8 cellular contexts compared by ENCODE assay signal in genomic region chr1:25998075-25998761, GRCh38. TPM values are rescaled to one million over a fixed set of nuclear protein-coding genes. Genes with fewer than 3 reads are reported as not detected.
DNase-seq lines count a peak whose midpoint lies in the region; ATAC-seq, FAIRE-seq and TF ChIP-seq lines count a peak whose summit lies in the region.

No MANE protein-coding gene starts in this region.

- H3K36me3 Mint-ChIP-seq in T-cell = no peaks in the 10 kb centered on the region

- no peak for TF ChIP-seq POLR2A in prostate gland (IDR thresholded peaks at IDR 0.05)

- H3K36me3 ChIP-seq in prostate gland = no peaks in the 10 kb centered on the region

- POLR2A ChIA-PET in T-cell (lab: Charles Lee) = interaction anchor here (0.6 to 1.7 kb wide), 12 partner anchors 11 to 1571 kb away, joined by 3 to 13 read pairs (median 3); partner anchors contain the start of gene STMN1 (in 1 of the 2)

- no peak for FAIRE-seq in urothelium cell line (lab: Jason Lieb, UNC)

- H3K27me3 ChIP-seq in prostate gland (replicated peaks; ENCODE audit: insufficient read depth) = no peaks in the 10 kb centered on the region

- ATAC-seq in HG02852 (IDR thresholded peaks at IDR 0.05; ENCODE audit: unreplicated experiment) = peak; percentile 96
- peak; percentile 96 to 98 (median 97) for ATAC-seq in T-cell (replicated peaks in 1 of 4)
- ATAC-seq in left ventricle myocardium superior = peak; percentile 99

- H3K4me3 ChIP-seq in GM12875 (ENCODE audit: low read depth, low read length) (peak overlapping the region; percentile 59), prostate gland (peak overlapping the region; percentile 45 to 59)

- 2% methylated on average over 34 of the region's 34 CpGs for WGBS in prostate gland

- CTCF ChIA-PET in T-cell (lab: Charles Lee) = interaction anchor here (0.5 to 10.8 kb wide), 24 partner anchors 9 to 1494 kb away, joined by 3 to 311 read pairs (median 4); partner anchors contain the start of genes DHDDS (in 1 of the 2) and STMN1 (in 1 of the 2)

- H3K9me3 Mint-ChIP-seq in T-cell = no peaks in the 10 kb centered on the region

- H3K27ac Mint-ChIP-seq in T-cell = peak overlapping the region; percentile 99

- no peaks in the 10 kb centered on the region for H3K9me3 ChIP-seq in prostate gland

- H3K4me3 Mint-ChIP-seq in T-cell = peak overlapping the region; percentile 91 to 97 (median 94)

- H3K27ac ChIP-seq in prostate gland = peak overlapping the region; percentile 75 to 79

- H3K4me1 Mint-ChIP-seq in T-cell = peaks cover 34 to 38% (median 35%) of the 10 kb centered on the region in 3 donors

- intact Hi-C loops in left ventricle myocardium superior (cut with micrococcal nuclease) (loop anchor here (5.0 kb wide), 1 partner anchor 96 kb away; no protein-coding TSS in a partner anchor), prostate gland (cut with DNase I) (loop anchor here (1.0 to 5.0 kb wide), 2 partner anchors 103 to 196 kb away; partner anchors contain the start of gene SELENON)

- TF ChIP-seq CTCF in GM12875 (IDR thresholded peaks at IDR 0.05; ENCODE audit: borderline replicate concordance, insufficient read depth, low read depth, low read length) (peak; percentile 96), prostate gland (IDR thresholded peaks at IDR 0.05) (peak; percentile 94 to 100 (median 100))

- H3K4me1 ChIP-seq in prostate gland (replicated peaks) = no peaks in the 10 kb centered on the region

- no peaks in the 10 kb centered on the region for H3K27me3 Mint-ChIP-seq in T-cell

- DNase-seq in NCI-H1436 treated with DMSO at 0.1 percent for 48 hours (lab: John Stamatoyannopoulos, UW) (peak; percentile 96), T-cell (peak; percentile 90 to 99 (median 96)), amygdala (lab: John Stamatoyannopoulos, UW) (peak; percentile 64 to 99 (median 94)), left ventricle myocardium superior (peak; percentile 97), prostate gland (ENCODE audit: low spot score) (peak; percentile 98), urothelium cell line (ENCODE audit: low spot score) (peak; percentile 96)

RNA-seq across cellular contexts. Expression of gene PAFAH2, which starts 0.4 kb away (rescaled TPM):
- total RNA-seq in T-cell (10 to 100 TPM; 10.2 to 30.2 (median 17.3) TPM), left ventricle myocardium superior (9.8 TPM), prostate gland (10 to 100 TPM; 17.4 to 18.7 TPM)

RNA-seq across cellular contexts. Expression of gene EXTL1, which starts 23.4 kb away (rescaled TPM):
- total RNA-seq in T-cell (under 1 TPM in 4 of 5 donors, not detected in 1; 0.08 to 0.19 (median 0.12) TPM), left ventricle myocardium superior (15.8 TPM), prostate gland (1 to 10 TPM in 1 of 2 donors, not detected in 1; 3.2 TPM)

RNA-seq across cellular contexts. Expression of gene SLC30A2, which starts 47.7 kb away (rescaled TPM):
- total RNA-seq in T-cell = under 1 TPM in 3 of 5 donors, not detected in 2; 0.13 to 0.38 (median 0.19) TPM
- total RNA-seq in left ventricle myocardium superior = 6.4 TPM
- total RNA-seq in prostate gland = under 1 TPM; 0.05 to 0.34 TPM

Comparison
In these comparisons a context has a peak if more than half of its experiments do, and no peak if none do; other contexts are left out.
1. Peak in every context shown above with its lines: DNase-seq, ATAC-seq, H3K4me3 ChIP-seq and H3K27ac ChIP-seq.